ENCODE assay signal across 8 cellular contexts in the genomic region with DNA sequence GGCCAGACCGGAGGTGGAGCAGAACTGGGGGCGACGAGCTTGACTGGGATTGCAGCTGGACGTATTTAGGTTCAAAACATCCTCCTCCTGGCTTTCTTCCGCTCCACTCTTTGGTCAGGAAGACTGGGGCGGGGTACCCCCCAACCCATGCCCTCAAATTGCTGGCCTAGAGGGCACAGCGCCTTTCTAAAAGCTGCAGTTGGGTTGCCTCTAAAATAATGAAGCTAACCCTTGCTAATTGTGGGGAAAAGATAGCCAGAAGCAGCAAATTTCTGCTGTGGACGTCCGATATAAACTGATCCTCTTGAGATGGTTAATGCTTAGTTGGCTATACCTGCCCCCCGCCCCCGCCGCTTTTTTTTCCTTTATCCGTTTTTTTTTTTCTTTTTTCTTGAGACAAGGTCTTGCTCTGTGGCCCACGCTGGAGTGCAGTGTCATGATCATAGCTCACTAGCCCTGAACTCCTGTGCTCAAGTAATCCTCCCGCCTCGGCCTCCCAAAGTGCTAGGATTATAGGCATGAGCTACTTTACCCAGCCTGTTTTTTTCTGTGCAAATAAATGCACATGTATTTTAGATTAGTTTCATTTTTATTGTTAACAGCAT. TPM values are rescaled to one million over a fixed set of nuclear protein-coding genes. Genes with fewer than 3 reads are reported as not detected.
DNase-seq lines count a peak whose midpoint lies in the region; TF ChIP-seq lines count a peak whose summit lies in the region.

No MANE protein-coding gene starts in this region.

- H3K9me3 Mint-ChIP-seq in HFFc6 (no peaks in the 10 kb centered on the region), immature natural killer cell (no peaks in the 10 kb centered on the region)
- no peaks in the 10 kb centered on the region for H3K9me3 Mint-ChIP-seq in activated naive CD4-positive, alpha-beta T cell treated with anti-CD3 and anti-CD28 coated beads, Interleukin-2, amount 50 U/mL, for 24 hours

- H3K36me3 Mint-ChIP-seq in HFFc6 (ENCODE audit: low read depth) = peaks cover 25% of the 10 kb centered on the region
- H3K36me3 Mint-ChIP-seq in activated naive CD4-positive, alpha-beta T cell treated with anti-CD3 and anti-CD28 coated beads, Interleukin-2, amount 50 U/mL, for 24 hours = peaks cover 9% of the 10 kb centered on the region
- peaks cover 3 to 4% (median 3%) of the 10 kb centered on the region in 3 donors for H3K36me3 Mint-ChIP-seq in immature natural killer cell

- H3K27ac ChIP-seq in 22Rv1 (peak overlapping the region; percentile 70), stomach smooth muscle (ENCODE audit: low read length) (peak overlapping the region; percentile 64)

- peak overlapping the region; percentile 98 for H3K4me3 Mint-ChIP-seq in HFFc6
- H3K4me3 Mint-ChIP-seq in activated naive CD4-positive, alpha-beta T cell treated with anti-CD3 and anti-CD28 coated beads, Interleukin-2, amount 50 U/mL, for 24 hours = peak overlapping the region; percentile 95
- H3K4me3 Mint-ChIP-seq in immature natural killer cell = peak overlapping the region; percentile 90 to 92 (median 90)

- no peak for TF ChIP-seq CTCF in 22Rv1 (IDR thresholded peaks at IDR 0.05)
- no peak for TF ChIP-seq CTCF in HFFc6 (IDR thresholded peaks at IDR 0.05)

- H3K9me3 ChIP-seq in stomach smooth muscle (ENCODE audit: control insufficient read depth in 2 of 2, low read length in 2 of 2) = no peaks in the 10 kb centered on the region

- H3K27me3 ChIP-seq in stomach smooth muscle (ENCODE audit: control insufficient read depth in 1 of 2, insufficient read depth in 2 of 2, low read length in 2 of 2) = no peaks in the 10 kb centered on the region

- H3K4me3 ChIP-seq in stomach smooth muscle (ENCODE audit: low read length in 2 of 2) = peak overlapping the region; percentile 84 to 91

- H3K27ac Mint-ChIP-seq in HFFc6 = peak overlapping the region; percentile 86
- peak overlapping the region; percentile 93 for H3K27ac Mint-ChIP-seq in activated naive CD4-positive, alpha-beta T cell treated with anti-CD3 and anti-CD28 coated beads, Interleukin-2, amount 50 U/mL, for 24 hours
- H3K27ac Mint-ChIP-seq in immature natural killer cell = peak overlapping the region; percentile 89 to 96 (median 94)

- peaks cover 4 to 5% of the 10 kb centered on the region in 2 donors for H3K36me3 ChIP-seq in stomach smooth muscle (ENCODE audit: control insufficient read depth in 2 of 2, insufficient read depth in 2 of 2, low read length in 2 of 2)

- peaks cover 5% of the 10 kb centered on the region for H3K27me3 Mint-ChIP-seq in HFFc6 (ENCODE audit: insufficient read depth)
- no peaks in the 10 kb centered on the region for H3K27me3 Mint-ChIP-seq in activated naive CD4-positive, alpha-beta T cell treated with anti-CD3 and anti-CD28 coated beads, Interleukin-2, amount 50 U/mL, for 24 hours
- H3K27me3 Mint-ChIP-seq in immature natural killer cell (ENCODE audit: low read depth in 3 of 3) = peaks cover 2 to 10% (median 9%) of the 10 kb centered on the region in 3 donors

- intact Hi-C loops in head of caudate nucleus (cut with DNase I) = loop anchor here (2.0 to 5.0 kb wide), 2 partner anchors 30 to 71 kb away; a partner anchor contains a TSS

- H3K9ac ChIP-seq in stomach smooth muscle (ENCODE audit: low read length in 2 of 2) = peak overlapping the region; percentile 81 to 95

- DNase-seq in HFFc6 (no peak), immature natural killer cell (no peak), AG08396 (ENCODE audit: low spot score) (no peak), head of caudate nucleus (no peak), DMS79 treated with DMSO at 0.1 percent for 48 hours (lab: John Stamatoyannopoulos, UW) (no peak)

- H3K4me1 ChIP-seq in stomach smooth muscle (ENCODE audit: control insufficient read depth, insufficient read depth, low read length) = peaks cover 24% of the 10 kb centered on the region

- H3K4me1 Mint-ChIP-seq in HFFc6 (ENCODE audit: low read depth) = peaks cover 27% of the 10 kb centered on the region
- peaks cover 41% of the 10 kb centered on the region for H3K4me1 Mint-ChIP-seq in activated naive CD4-positive, alpha-beta T cell treated with anti-CD3 and anti-CD28 coated beads, Interleukin-2, amount 50 U/mL, for 24 hours
- peaks cover 40 to 48% of the 10 kb centered on the region in 2 donors for H3K4me1 Mint-ChIP-seq in immature natural killer cell

RNA-seq across cellular contexts. Expression of a gene that starts 0.8 kb away (rescaled TPM):
- total RNA-seq in HFFc6 (2021; fragmentation: NEBNext Ultra II Directional; extraction: Animal tissue kit (Norgen Biotek cat#: 25700)) = 10 to 100 TPM; 30.4 to 38.5 (median 34.6) TPM
- polyA plus RNA-seq in immature natural killer cell = 10 to 100 TPM in 1 of 3 donors, 1 to 10 TPM in 2; 1.6 to 19.9 (median 3.4) TPM

RNA-seq across cellular contexts. Expression of a gene that starts 29.2 kb away (rescaled TPM):
- total RNA-seq in HFFc6 (2021; fragmentation: NEBNext Ultra II Directional; extraction: Animal tissue kit (Norgen Biotek cat#: 25700)) = 10 to 100 TPM; 44.2 to 67.1 (median 55.4) TPM
- 10 to 100 TPM; 14.9 to 21.8 (median 20.1) TPM for polyA plus RNA-seq in immature natural killer cell

RNA-seq across cellular contexts. Expression of a gene that starts 46.8 kb away (rescaled TPM):
- 1 to 10 TPM; 2.9 to 4.7 (median 3.7) TPM for total RNA-seq in HFFc6 (2021; fragmentation: NEBNext Ultra II Directional; extraction: Animal tissue kit (Norgen Biotek cat#: 25700))
- 1 to 10 TPM in 1 of 3 donors, under 1 TPM in 1, not detected in 1; 0.80 to 1.2 TPM for polyA plus RNA-seq in immature natural killer cell

RNA-seq across cellular contexts. Expression of a gene that starts 47.0 kb away (rescaled TPM):
- not detected for total RNA-seq in HFFc6 (2021; fragmentation: NEBNext Ultra II Directional; extraction: Animal tissue kit (Norgen Biotek cat#: 25700))
- under 1 TPM in 1 of 3 donors, not detected in 2; 0.25 TPM for polyA plus RNA-seq in immature natural killer cell
